ENCODE assay signal across 8 cellular contexts in genomic region chr7:139016931-139017511, GRCh38. TPM values are rescaled to one million over a fixed set of nuclear protein-coding genes. Genes with fewer than 3 reads are reported as not detected.
DNase-seq lines count a peak whose midpoint lies in the region; ATAC-seq and TF ChIP-seq lines count a peak whose summit lies in the region.

No MANE protein-coding gene starts in this region.

- peaks cover 8% of the 10 kb centered on the region for H3K4me1 Mint-ChIP-seq in activated T-cell treated with anti-CD3 and anti-CD28 coated beads, Interleukin-2, amount 50 U/mL, for 72 hours (ENCODE audit: low read depth)
- no peaks in the 10 kb centered on the region for H3K4me1 Mint-ChIP-seq in type B pancreatic cell (ENCODE audit: unreplicated experiment)

- no peaks in the 10 kb centered on the region for H3K9me3 Mint-ChIP-seq in activated T-cell treated with anti-CD3 and anti-CD28 coated beads, Interleukin-2, amount 50 U/mL, for 72 hours
- H3K9me3 Mint-ChIP-seq in type B pancreatic cell: no peaks in the 10 kb centered on the region

- H3K4me1 ChIP-seq in osteoblast (ENCODE audit: insufficient read depth, low read length): peaks cover 3% of the 10 kb centered on the region

- H3K27me3 Mint-ChIP-seq in activated T-cell treated with anti-CD3 and anti-CD28 coated beads, Interleukin-2, amount 50 U/mL, for 72 hours (ENCODE audit: low read depth): peaks cover 9% of the 10 kb centered on the region
- H3K27me3 Mint-ChIP-seq in type B pancreatic cell: no peaks in the 10 kb centered on the region

- TF ChIP-seq CTCF in fibroblast of the aortic adventitia (IDR thresholded peaks at IDR 0.05; ENCODE audit: insufficient read depth, low read length): peak; percentile 68
- TF ChIP-seq CTCF in osteoblast (IDR thresholded peaks at IDR 0.05; ENCODE audit: extremely low read depth, low read depth, low read length): peak; percentile 74
- peak; percentile 77 for TF ChIP-seq CTCF in type B pancreatic cell (conservative IDR thresholded peaks at IDR 0.05)

- no peaks in the 10 kb centered on the region for H3K27me3 ChIP-seq in osteoblast (ENCODE audit: insufficient read depth, low read length)

- H3K4me3 ChIP-seq in fibroblast of the aortic adventitia (ENCODE audit: low read depth, low read length) (no peak overlapping the region), osteoblast (ENCODE audit: insufficient read depth, low read length) (peak overlapping the region; percentile 53)

- peaks cover 8% of the 10 kb centered on the region for H3K36me3 ChIP-seq in osteoblast (ENCODE audit: insufficient read depth, low read length)

- peak; percentile 88 for ATAC-seq in GM21723 (IDR thresholded peaks at IDR 0.05; ENCODE audit: unreplicated experiment)
- peak; percentile 87 to 91 for ATAC-seq in activated T-cell treated with anti-CD3 and anti-CD28 coated beads, Interleukin-2, amount 50 U/mL, for 72 hours (replicated peaks in 1 of 2)

- H2AFZ ChIP-seq in osteoblast (ENCODE audit: low read length): peak overlapping the region; percentile 81

- H3K4me2 ChIP-seq in osteoblast (ENCODE audit: insufficient read depth, low read length): peak overlapping the region; percentile 84

- DNase-seq in EL: peak; percentile 75
- peak; percentile 85 to 86 for DNase-seq in Kasumi-1 (lab: John Stamatoyannopoulos, UW)
- peak; percentile 90 for DNase-seq in RKO (ENCODE audit: low spot score)
- DNase-seq in activated T-cell treated with anti-CD3 and anti-CD28 coated beads, Interleukin-2, amount 50 U/mL, for 72 hours: peak; percentile 59 to 60
- DNase-seq in fibroblast of the aortic adventitia (ENCODE audit: low read depth): peak; percentile 77
- DNase-seq in osteoblast (ENCODE audit: insufficient read length, low spot score, missing footprints): peak; percentile 87
- DNase-seq in type B pancreatic cell (ENCODE audit: extremely low spot score, unreplicated experiment): no peak

- no peaks in the 10 kb centered on the region for H4K20me1 ChIP-seq in osteoblast (ENCODE audit: insufficient read depth, low read length)

- H3K9me3 ChIP-seq in osteoblast (ENCODE audit: low read depth, low read length): no peaks in the 10 kb centered on the region

- no peak overlapping the region for H3K27ac Mint-ChIP-seq in activated T-cell treated with anti-CD3 and anti-CD28 coated beads, Interleukin-2, amount 50 U/mL, for 72 hours
- H3K27ac Mint-ChIP-seq in type B pancreatic cell: no peak overlapping the region

- no peaks in the 10 kb centered on the region for H3K79me2 ChIP-seq in osteoblast (ENCODE audit: insufficient read depth, low read length)

- peaks cover 0 to 3% of the 10 kb centered on the region in 2 donors for H3K36me3 Mint-ChIP-seq in activated T-cell treated with anti-CD3 and anti-CD28 coated beads, Interleukin-2, amount 50 U/mL, for 72 hours (ENCODE audit: insufficient read depth in 2 of 2)
- H3K36me3 Mint-ChIP-seq in type B pancreatic cell: no peaks in the 10 kb centered on the region

- H3K4me3 Mint-ChIP-seq in activated T-cell treated with anti-CD3 and anti-CD28 coated beads, Interleukin-2, amount 50 U/mL, for 72 hours: no peak overlapping the region
- H3K4me3 Mint-ChIP-seq in type B pancreatic cell: no peak overlapping the region

- H3K27ac ChIP-seq in osteoblast (ENCODE audit: low read depth, low read length): peak overlapping the region; percentile 49

RNA-seq across cellular contexts. Expression of gene ZC3HAV1L, which starts 18.8 kb away (rescaled TPM):
- total RNA-seq in activated T-cell treated with anti-CD3 and anti-CD28 coated beads, Interleukin-2, amount 50 U/mL, for 72 hours: 1 to 10 TPM; 6.3 to 9.8 TPM
- total RNA-seq in fibroblast of the aortic adventitia (ENCODE audit: low replicate concordance): 11.9 and 36.6 TPM in 2 replicates
- 17.1 and 17.4 TPM in 2 replicates for total RNA-seq in osteoblast
- total RNA-seq in type B pancreatic cell (ENCODE audit: low replicate concordance): 3.1 and 31.3 TPM in 2 replicates

RNA-seq across cellular contexts. Expression of gene KIAA1549, which starts 35.8 kb away (rescaled TPM):
- 1 to 10 TPM in 1 of 2 donors, under 1 TPM in 1; 0.93 to 1.7 TPM for total RNA-seq in activated T-cell treated with anti-CD3 and anti-CD28 coated beads, Interleukin-2, amount 50 U/mL, for 72 hours
- 0.57 and 3.7 TPM in 2 replicates for total RNA-seq in fibroblast of the aortic adventitia (ENCODE audit: low replicate concordance)
- 2.9 and 3.3 TPM in 2 replicates for total RNA-seq in osteoblast
- 14.0 and 24.4 TPM in 2 replicates for total RNA-seq in type B pancreatic cell (ENCODE audit: low replicate concordance)
